11 cellular contexts compared by ENCODE assay signal in the genomic region with DNA sequence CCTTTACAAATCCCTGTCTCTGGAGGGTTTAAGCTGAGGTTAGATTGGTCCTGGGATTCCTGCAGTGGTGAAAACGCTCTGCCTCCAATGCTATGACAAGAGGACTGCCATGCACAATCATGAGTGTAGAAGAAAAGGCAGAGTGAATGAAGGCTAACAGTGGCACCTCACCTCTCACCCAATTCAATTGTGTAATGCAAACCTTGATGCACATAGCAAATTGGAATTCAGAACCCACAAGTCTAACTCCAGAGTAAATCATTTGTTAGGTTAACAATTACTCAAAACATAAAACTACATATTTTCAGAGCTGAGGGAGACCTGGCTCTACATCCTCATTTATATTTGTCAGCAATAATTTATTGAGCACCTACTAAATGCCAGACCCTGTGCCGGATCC. TPM values are rescaled to one million over a fixed set of nuclear protein-coding genes. Genes with fewer than 3 reads are reported as not detected.
DNase-seq lines count a peak whose midpoint lies in the region; FAIRE-seq and TF ChIP-seq lines count a peak whose summit lies in the region.
"Had no signal": no experiment of that assay in that cellular context is flagged by ENCODE, and none has a peak within 500 bp of the region (broad histone marks: within the 10 kb centered on the region; RNA-seq: fewer than 3 reads in every experiment).

No MANE protein-coding gene starts in this region.

- FAIRE-seq in GM12892 (lab: Jason Lieb, UNC), result no peak
- FAIRE-seq: H54 had no signal

- peaks cover 20% of the 10 kb centered on the region for H4K20me1 ChIP-seq in OCI-LY3 (ENCODE audit: insufficient read depth, low read length)

- no peaks in the 10 kb centered on the region for H3K9me3 Mint-ChIP-seq in dendritic cell treated with granulocyte-macrophage colony-stimulating factor and Interleukin-4, amounts not matched to agents 40 ng/mL and 50 ng/mL, for 4 days
- H3K9me3 Mint-ChIP-seq in endodermal cell, result no peaks in the 10 kb centered on the region

- H3K9me3 ChIP-seq in OCI-LY3 (ENCODE audit: insufficient read depth, low read length), result no peaks in the 10 kb centered on the region
- no peaks in the 10 kb centered on the region for H3K9me3 ChIP-seq in endodermal cell (ENCODE audit: control insufficient read depth, low read length)
- H3K9me3 ChIP-seq: prostate gland had no signal

- peaks cover 62% of the 10 kb centered on the region for H3K4me1 Mint-ChIP-seq in dendritic cell treated with granulocyte-macrophage colony-stimulating factor and Interleukin-4, amounts not matched to agents 40 ng/mL and 50 ng/mL, for 4 days (ENCODE audit: low read depth)
- H3K4me1 Mint-ChIP-seq in endodermal cell, result peaks cover 28% of the 10 kb centered on the region

- H3K36me3 Mint-ChIP-seq in dendritic cell treated with granulocyte-macrophage colony-stimulating factor and Interleukin-4, amounts not matched to agents 40 ng/mL and 50 ng/mL, for 4 days (ENCODE audit: low read depth), result peaks cover 26% of the 10 kb centered on the region
- H3K36me3 Mint-ChIP-seq in endodermal cell (ENCODE audit: low read depth), result no peaks in the 10 kb centered on the region

- no peak for TF ChIP-seq POLR2A in erythroblast (IDR thresholded peaks at IDR 0.05; ENCODE audit: low read length)
- no peak for TF ChIP-seq POLR2A in GM12892 (IDR thresholded peaks at IDR 0.05; ENCODE audit: low read depth, low read length)

- H3K4me1 ChIP-seq in OCI-LY3 (ENCODE audit: low read length) (peaks cover 32% of the 10 kb centered on the region), endodermal cell (ENCODE audit: control insufficient read depth, insufficient read depth, low read length) (peaks cover 5% of the 10 kb centered on the region)

- H3K36me3 ChIP-seq in OCI-LY3 (replicated peaks; ENCODE audit: low read depth, low read length) (peaks cover 18% of the 10 kb centered on the region), endodermal cell (ENCODE audit: control insufficient read depth, insufficient read depth, low read length) (no peaks in the 10 kb centered on the region)
- H3K36me3 ChIP-seq: prostate gland had no signal

- H3K9ac ChIP-seq in OCI-LY3 (ENCODE audit: low read length), result no peak overlapping the region
- H3K9ac ChIP-seq in endodermal cell (ENCODE audit: extremely low read depth, low read length, poor library complexity, severe bottlenecking), result no peak overlapping the region

- peaks cover 81% of the 10 kb centered on the region for H3K79me2 ChIP-seq in OCI-LY3 (ENCODE audit: low read length)

- H3K27ac ChIP-seq in OCI-LY3 (ENCODE audit: low read length), result no peak overlapping the region
- H3K27ac ChIP-seq in endodermal cell (ENCODE audit: low read depth, low read length), result no peak overlapping the region

- H3K4me3 ChIP-seq in OCI-LY3 (ENCODE audit: low read length), result no peak overlapping the region
- no peak overlapping the region for H3K4me3 ChIP-seq in endodermal cell (ENCODE audit: low read length)

- H3K27me3 Mint-ChIP-seq in dendritic cell treated with granulocyte-macrophage colony-stimulating factor and Interleukin-4, amounts not matched to agents 40 ng/mL and 50 ng/mL, for 4 days, result no peaks in the 10 kb centered on the region
- H3K27me3 Mint-ChIP-seq in endodermal cell (ENCODE audit: insufficient read depth), result no peaks in the 10 kb centered on the region

- no peak overlapping the region for H2AFZ ChIP-seq in OCI-LY3 (ENCODE audit: low read depth, low read length)

- 92 to 100% methylated on average over 1 to 2 of the region's 2 CpGs for WGBS in endodermal cell (ENCODE audit: insufficient coverage in 1 of 2, insufficient read length in 1 of 2), 2 experiments

- H3K4me2 ChIP-seq in OCI-LY3 (ENCODE audit: low read length), result peak overlapping the region; percentile 95

- no peak for TF ChIP-seq CTCF in OCI-LY3 (IDR thresholded peaks at IDR 0.05; ENCODE audit: low read depth, low read length)
- no peak for TF ChIP-seq CTCF in endodermal cell (conservative IDR thresholded peaks at IDR 0.05)

- H3K27me3 ChIP-seq in OCI-LY3 (ENCODE audit: low read depth, low read length) (no peaks in the 10 kb centered on the region), endodermal cell (ENCODE audit: control insufficient read depth, insufficient read depth, low read length, poor library complexity, severe bottlenecking) (no peaks in the 10 kb centered on the region)

- intact Hi-C loops in dendritic cell treated with granulocyte-macrophage colony-stimulating factor and Interleukin-4, amounts not matched to agents 40 ng/mL and 50 ng/mL, for 4 days (cut with micrococcal nuclease), result no loop called here

- DNase-seq in EH (ENCODE audit: low read depth) (peak; percentile 11), renal cortical epithelial cell (ENCODE audit: low read depth) (peak; percentile 70), erythroblast (lab: John Stamatoyannopoulos, UW) (no peak), endodermal cell (no peak), GM12892 (ENCODE audit: insufficient read length) (no peak), NCI-H526 treated with DMSO at 0.1 percent for 48 hours (lab: John Stamatoyannopoulos, UW) (no peak)
- DNase-seq: NCI-H1092 treated with DMSO at 0.1 percent for 48 hours had no signal

- peak overlapping the region; percentile 69 for H3K27ac Mint-ChIP-seq in dendritic cell treated with granulocyte-macrophage colony-stimulating factor and Interleukin-4, amounts not matched to agents 40 ng/mL and 50 ng/mL, for 4 days
- H3K27ac Mint-ChIP-seq in endodermal cell, result no peak overlapping the region

- H3K4me3 Mint-ChIP-seq in dendritic cell treated with granulocyte-macrophage colony-stimulating factor and Interleukin-4, amounts not matched to agents 40 ng/mL and 50 ng/mL, for 4 days, result no peak overlapping the region
- no peak overlapping the region for H3K4me3 Mint-ChIP-seq in endodermal cell

RNA-seq across cellular contexts. Expression of a gene that starts 1.8 kb away (rescaled TPM):
- 27.8 and 45.1 TPM in 2 replicates for total RNA-seq in renal cortical epithelial cell
- total RNA-seq in endodermal cell, result 10 to 100 TPM; 15.5 to 17.4 TPM
- polyA plus RNA-seq in endodermal cell (2013, experiment 1 of 2), result 14.6 TPM
- 12.4 TPM for polyA plus RNA-seq in endodermal cell (2013, experiment 2 of 2)
- polyA plus RNA-seq in GM12892 (2012; ENCODE audit: missing spikeins), result 12.2 TPM

RNA-seq across cellular contexts. Expression of a gene that starts 9.7 kb away (rescaled TPM):
- 24.0 and 30.3 TPM in 2 replicates for total RNA-seq in renal cortical epithelial cell
- total RNA-seq in endodermal cell, result 10 to 100 TPM; 18.1 to 22.2 TPM
- 20.8 TPM for polyA plus RNA-seq in endodermal cell (2013, experiment 1 of 2)
- polyA plus RNA-seq in endodermal cell (2013, experiment 2 of 2), result 22.3 TPM
- polyA plus RNA-seq in GM12892 (2012; ENCODE audit: missing spikeins), result 18.6 TPM

Comparison
In these comparisons a context has a peak if more than half of its experiments do, and no peak if none do; other contexts are left out.
1. DNase-seq: peak in EH (single experiment) and renal cortical epithelial cell (single experiment); none in erythroblast (0 of 2), endodermal cell (single experiment), GM12892 (single experiment) and NCI-H526 treated with DMSO at 0.1 percent for 48 hours (single experiment).